ENCODE assay signal across 3 cellular contexts in the genomic region with DNA sequence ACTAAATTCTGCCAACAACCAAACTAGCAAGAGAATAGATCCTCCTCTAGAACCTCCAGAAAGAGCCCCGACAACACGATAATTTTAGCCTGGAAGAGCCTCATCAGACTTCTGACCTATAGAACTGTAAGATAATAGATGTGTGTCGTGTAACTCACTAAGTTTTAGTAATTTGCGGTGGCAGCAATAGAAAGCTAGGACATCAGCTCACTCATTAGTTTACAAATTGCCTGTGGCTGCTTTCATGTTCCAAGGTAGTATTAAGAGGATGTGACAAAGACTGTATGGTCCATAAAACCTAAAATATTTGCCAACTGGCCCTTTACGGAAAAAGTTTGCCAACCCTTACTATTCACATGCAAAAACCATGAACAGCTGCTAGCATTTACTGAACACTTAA.
TF ChIP-seq lines count a peak whose summit lies in the region.

No MANE protein-coding gene starts in this region.

TF ChIP-seq in A549, 52 proteins besides CTCF, POLR2A, EP300 and RAD21 (continues in another document):
- TF ChIP-seq EHMT2 (IDR thresholded peaks at IDR 0.05; ENCODE audit: low read depth) (no peak), NPAS2 (CRISPR knock-in tag; IDR thresholded peaks at IDR 0.05; ENCODE audit: borderline replicate concordance) (no peak), RARB (CRISPR knock-in tag; IDR thresholded peaks at IDR 0.05) (no peak; the same call in 1 of the 2 replicates), FOSB (CRISPR knock-in tag; IDR thresholded peaks at IDR 0.05) (peak; percentile 25; the same call in 1 of the 2 replicates), KDM5A (IDR thresholded peaks at IDR 0.05) (no peak), SREBF2 (IDR thresholded peaks at IDR 0.05) (no peak), GATA3 (IDR thresholded peaks at IDR 0.05; ENCODE audit: borderline replicate concordance) (no peak), MAFK (IDR thresholded peaks at IDR 0.05; ENCODE audit: partially characterized antibody) (no peak), JUN (IDR thresholded peaks at IDR 0.05) (no peak; a peak in 1 of 5 replicates), HOXB5 (CRISPR knock-in tag; IDR thresholded peaks at IDR 0.05) (no peak; the same call in 1 of the 2 replicates), HOXA7 (CRISPR knock-in tag; IDR thresholded peaks at IDR 0.05) (peak; percentile 97; the same call in 1 of the 2 replicates), RFX5 (IDR thresholded peaks at IDR 0.05) (no peak)
- TF ChIP-seq, protein P1, sequence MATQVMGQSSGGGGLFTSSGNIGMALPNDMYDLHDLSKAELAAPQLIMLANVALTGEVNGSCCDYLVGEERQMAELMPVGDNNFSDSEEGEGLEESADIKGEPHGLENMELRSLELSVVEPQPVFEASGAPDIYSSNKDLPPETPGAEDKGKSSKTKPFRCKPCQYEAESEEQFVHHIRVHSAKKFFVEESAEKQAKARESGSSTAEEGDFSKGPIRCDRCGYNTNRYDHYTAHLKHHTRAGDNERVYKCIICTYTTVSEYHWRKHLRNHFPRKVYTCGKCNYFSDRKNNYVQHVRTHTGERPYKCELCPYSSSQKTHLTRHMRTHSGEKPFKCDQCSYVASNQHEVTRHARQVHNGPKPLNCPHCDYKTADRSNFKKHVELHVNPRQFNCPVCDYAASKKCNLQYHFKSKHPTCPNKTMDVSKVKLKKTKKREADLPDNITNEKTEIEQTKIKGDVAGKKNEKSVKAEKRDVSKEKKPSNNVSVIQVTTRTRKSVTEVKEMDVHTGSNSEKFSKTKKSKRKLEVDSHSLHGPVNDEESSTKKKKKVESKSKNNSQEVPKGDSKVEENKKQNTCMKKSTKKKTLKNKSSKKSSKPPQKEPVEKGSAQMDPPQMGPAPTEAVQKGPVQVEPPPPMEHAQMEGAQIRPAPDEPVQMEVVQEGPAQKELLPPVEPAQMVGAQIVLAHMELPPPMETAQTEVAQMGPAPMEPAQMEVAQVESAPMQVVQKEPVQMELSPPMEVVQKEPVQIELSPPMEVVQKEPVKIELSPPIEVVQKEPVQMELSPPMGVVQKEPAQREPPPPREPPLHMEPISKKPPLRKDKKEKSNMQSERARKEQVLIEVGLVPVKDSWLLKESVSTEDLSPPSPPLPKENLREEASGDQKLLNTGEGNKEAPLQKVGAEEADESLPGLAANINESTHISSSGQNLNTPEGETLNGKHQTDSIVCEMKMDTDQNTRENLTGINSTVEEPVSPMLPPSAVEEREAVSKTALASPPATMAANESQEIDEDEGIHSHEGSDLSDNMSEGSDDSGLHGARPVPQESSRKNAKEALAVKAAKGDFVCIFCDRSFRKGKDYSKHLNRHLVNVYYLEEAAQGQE (IDR thresholded peaks at IDR 0.05), result no peak
- TF ChIP-seq, protein P2, sequence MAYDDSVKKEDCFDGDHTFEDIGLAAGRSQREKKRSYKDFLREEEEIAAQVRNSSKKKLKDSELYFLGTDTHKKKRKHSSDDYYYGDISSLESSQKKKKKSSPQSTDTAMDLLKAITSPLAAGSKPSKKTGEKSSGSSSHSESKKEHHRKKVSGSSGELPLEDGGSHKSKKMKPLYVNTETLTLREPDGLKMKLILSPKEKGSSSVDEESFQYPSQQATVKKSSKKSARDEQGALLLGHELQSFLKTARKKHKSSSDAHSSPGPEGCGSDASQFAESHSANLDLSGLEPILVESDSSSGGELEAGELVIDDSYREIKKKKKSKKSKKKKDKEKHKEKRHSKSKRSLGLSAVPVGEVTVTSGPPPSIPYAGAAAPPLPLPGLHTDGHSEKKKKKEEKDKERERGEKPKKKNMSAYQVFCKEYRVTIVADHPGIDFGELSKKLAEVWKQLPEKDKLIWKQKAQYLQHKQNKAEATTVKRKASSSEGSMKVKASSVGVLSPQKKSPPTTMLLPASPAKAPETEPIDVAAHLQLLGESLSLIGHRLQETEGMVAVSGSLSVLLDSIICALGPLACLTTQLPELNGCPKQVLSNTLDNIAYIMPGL (CRISPR knock-in tag; IDR thresholded peaks at IDR 0.05; ENCODE audit: borderline replicate concordance), result peak; percentile 88; the same call in 1 of the 2 replicates
- TF ChIP-seq, protein P3, sequence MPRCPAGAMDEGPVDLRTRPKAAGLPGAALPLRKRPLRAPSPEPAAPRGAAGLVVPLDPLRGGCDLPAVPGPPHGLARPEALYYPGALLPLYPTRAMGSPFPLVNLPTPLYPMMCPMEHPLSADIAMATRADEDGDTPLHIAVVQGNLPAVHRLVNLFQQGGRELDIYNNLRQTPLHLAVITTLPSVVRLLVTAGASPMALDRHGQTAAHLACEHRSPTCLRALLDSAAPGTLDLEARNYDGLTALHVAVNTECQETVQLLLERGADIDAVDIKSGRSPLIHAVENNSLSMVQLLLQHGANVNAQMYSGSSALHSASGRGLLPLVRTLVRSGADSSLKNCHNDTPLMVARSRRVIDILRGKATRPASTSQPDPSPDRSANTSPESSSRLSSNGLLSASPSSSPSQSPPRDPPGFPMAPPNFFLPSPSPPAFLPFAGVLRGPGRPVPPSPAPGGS (IDR thresholded peaks at IDR 0.05), result no peak

TF ChIP-seq in GM23338, 12 proteins besides CTCF, POLR2A, EP300 and RAD21 (continues in another document):
- TF ChIP-seq NANOG (IDR thresholded peaks at IDR 0.05; ENCODE audit: borderline replicate concordance) (no peak), POLR2AphosphoS5 (IDR thresholded peaks at IDR 0.05; ENCODE audit: low read depth) (no peak), ZNF331 (CRISPR knock-in tag; IDR thresholded peaks at IDR 0.05; ENCODE audit: low read depth) (no peak), JUNB (IDR thresholded peaks at IDR 0.05; ENCODE audit: unreplicated experiment) (no peak), EZH2 (IDR thresholded peaks at IDR 0.05; ENCODE audit: low read depth, unreplicated experiment) (no peak), STAT1 (IDR thresholded peaks at IDR 0.05; ENCODE audit: unreplicated experiment) (no peak), ZNF114 (CRISPR knock-in tag; IDR thresholded peaks at IDR 0.05) (no peak)
- TF ChIP-seq, protein P4, sequence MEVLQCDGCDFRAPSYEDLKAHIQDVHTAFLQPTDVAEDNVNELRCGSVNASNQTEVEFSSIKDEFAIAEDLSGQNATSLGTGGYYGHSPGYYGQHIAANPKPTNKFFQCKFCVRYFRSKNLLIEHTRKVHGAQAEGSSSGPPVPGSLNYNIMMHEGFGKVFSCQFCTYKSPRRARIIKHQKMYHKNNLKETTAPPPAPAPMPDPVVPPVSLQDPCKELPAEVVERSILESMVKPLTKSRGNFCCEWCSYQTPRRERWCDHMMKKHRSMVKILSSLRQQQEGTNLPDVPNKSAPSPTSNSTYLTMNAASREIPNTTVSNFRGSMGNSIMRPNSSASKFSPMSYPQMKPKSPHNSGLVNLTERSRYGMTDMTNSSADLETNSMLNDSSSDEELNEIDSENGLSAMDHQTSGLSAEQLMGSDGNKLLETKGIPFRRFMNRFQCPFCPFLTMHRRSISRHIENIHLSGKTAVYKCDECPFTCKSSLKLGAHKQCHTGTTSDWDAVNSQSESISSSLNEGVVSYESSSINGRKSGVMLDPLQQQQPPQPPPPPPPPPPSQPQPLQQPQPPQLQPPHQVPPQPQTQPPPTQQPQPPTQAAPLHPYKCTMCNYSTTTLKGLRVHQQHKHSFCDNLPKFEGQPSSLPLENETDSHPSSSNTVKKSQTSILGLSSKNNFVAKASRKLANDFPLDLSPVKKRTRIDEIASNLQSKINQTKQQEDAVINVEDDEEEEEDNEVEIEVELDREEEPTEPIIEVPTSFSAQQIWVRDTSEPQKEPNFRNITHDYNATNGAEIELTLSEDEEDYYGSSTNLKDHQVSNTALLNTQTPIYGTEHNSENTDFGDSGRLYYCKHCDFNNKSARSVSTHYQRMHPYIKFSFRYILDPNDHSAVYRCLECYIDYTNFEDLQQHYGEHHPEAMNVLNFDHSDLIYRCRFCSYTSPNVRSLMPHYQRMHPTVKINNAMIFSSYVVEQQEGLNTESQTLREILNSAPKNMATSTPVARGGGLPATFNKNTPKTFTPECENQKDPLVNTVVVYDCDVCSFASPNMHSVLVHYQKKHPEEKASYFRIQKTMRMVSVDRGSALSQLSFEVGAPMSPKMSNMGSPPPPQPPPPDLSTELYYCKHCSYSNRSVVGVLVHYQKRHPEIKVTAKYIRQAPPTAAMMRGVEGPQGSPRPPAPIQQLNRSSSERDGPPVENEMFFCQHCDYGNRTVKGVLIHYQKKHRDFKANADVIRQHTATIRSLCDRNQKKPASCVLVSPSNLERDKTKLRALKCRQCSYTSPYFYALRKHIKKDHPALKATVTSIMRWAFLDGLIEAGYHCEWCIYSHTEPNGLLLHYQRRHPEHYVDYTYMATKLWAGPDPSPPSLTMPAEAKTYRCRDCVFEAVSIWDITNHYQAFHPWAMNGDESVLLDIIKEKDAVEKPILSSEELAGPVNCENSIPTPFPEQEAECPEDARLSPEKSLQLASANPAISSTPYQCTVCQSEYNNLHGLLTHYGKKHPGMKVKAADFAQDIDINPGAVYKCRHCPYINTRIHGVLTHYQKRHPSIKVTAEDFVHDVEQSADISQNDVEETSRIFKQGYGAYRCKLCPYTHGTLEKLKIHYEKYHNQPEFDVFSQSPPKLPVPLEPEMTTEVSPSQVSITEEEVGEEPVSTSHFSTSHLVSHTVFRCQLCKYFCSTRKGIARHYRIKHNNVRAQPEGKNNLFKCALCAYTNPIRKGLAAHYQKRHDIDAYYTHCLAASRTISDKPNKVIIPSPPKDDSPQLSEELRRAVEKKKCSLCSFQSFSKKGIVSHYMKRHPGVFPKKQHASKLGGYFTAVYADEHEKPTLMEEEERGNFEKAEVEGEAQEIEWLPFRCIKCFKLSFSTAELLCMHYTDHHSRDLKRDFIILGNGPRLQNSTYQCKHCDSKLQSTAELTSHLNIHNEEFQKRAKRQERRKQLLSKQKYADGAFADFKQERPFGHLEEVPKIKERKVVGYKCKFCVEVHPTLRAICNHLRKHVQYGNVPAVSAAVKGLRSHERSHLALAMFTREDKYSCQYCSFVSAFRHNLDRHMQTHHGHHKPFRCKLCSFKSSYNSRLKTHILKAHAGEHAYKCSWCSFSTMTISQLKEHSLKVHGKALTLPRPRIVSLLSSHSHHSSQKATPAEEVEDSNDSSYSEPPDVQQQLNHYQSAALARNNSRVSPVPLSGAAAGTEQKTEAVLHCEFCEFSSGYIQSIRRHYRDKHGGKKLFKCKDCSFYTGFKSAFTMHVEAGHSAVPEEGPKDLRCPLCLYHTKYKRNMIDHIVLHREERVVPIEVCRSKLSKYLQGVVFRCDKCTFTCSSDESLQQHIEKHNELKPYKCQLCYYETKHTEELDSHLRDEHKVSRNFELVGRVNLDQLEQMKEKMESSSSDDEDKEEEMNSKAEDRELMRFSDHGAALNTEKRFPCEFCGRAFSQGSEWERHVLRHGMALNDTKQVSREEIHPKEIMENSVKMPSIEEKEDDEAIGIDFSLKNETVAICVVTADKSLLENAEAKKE (CRISPR knock-in tag; IDR thresholded peaks at IDR 0.05), result no peak

TF ChIP-seq in GM12878, 131 proteins besides CTCF, POLR2A, EP300 and RAD21:
- no peak for TF ChIP-seq TARDBP (IDR thresholded peaks at IDR 0.05; ENCODE audit: borderline replicate concordance)
- 0 out of 2 replicates have a peak, but pooled peaks have one; percentile 7 for TF ChIP-seq NFXL1 (IDR thresholded peaks at IDR 0.05; ENCODE audit: borderline replicate concordance)
